Comparison of ENCODE assay signal across 8 cellular contexts in genomic region chr11:71449596-71449995, GRCh38. TPM values are rescaled to one million over a fixed set of nuclear protein-coding genes. Genes with fewer than 3 reads are reported as not detected.
DNase-seq lines count a peak whose midpoint lies in the region; ATAC-seq and TF ChIP-seq lines count a peak whose summit lies in the region.

No MANE protein-coding gene starts in this region.

- peaks cover 2% of the 10 kb centered on the region for H3K9me3 Mint-ChIP-seq in activated T-cell treated with anti-CD3 and anti-CD28 coated beads, Interleukin-2, amount 50 U/mL, for 24 hours
- peaks cover 3% of the 10 kb centered on the region for H3K9me3 Mint-ChIP-seq in activated naive CD8-positive, alpha-beta T cell treated with anti-CD3 and anti-CD28 coated beads, Interleukin-2, amount 10 ng/mL, durations not matched to agents 7 days and 5 days

- H3K36me3 Mint-ChIP-seq in activated T-cell treated with anti-CD3 and anti-CD28 coated beads, Interleukin-2, amount 50 U/mL, for 24 hours (ENCODE audit: low read depth): peaks cover 61% of the 10 kb centered on the region
- peaks cover 23% of the 10 kb centered on the region for H3K36me3 Mint-ChIP-seq in activated naive CD8-positive, alpha-beta T cell treated with anti-CD3 and anti-CD28 coated beads, Interleukin-2, amount 10 ng/mL, durations not matched to agents 7 days and 5 days

- peaks cover 50% of the 10 kb centered on the region for H3K4me1 Mint-ChIP-seq in activated T-cell treated with anti-CD3 and anti-CD28 coated beads, Interleukin-2, amount 50 U/mL, for 24 hours (ENCODE audit: low read depth)
- H3K4me1 Mint-ChIP-seq in activated naive CD8-positive, alpha-beta T cell treated with anti-CD3 and anti-CD28 coated beads, Interleukin-2, amount 10 ng/mL, durations not matched to agents 7 days and 5 days: peaks cover 43% of the 10 kb centered on the region

- peaks cover 3% of the 10 kb centered on the region for H3K36me3 ChIP-seq in kidney epithelial cell (ENCODE audit: control insufficient read depth, insufficient read depth, low read length)

- peak overlapping the region; percentile 74 for H3K4me3 ChIP-seq in kidney epithelial cell (ENCODE audit: low read depth, low read length)

- no peaks in the 10 kb centered on the region for H3K27me3 Mint-ChIP-seq in activated T-cell treated with anti-CD3 and anti-CD28 coated beads, Interleukin-2, amount 50 U/mL, for 24 hours
- no peaks in the 10 kb centered on the region for H3K27me3 Mint-ChIP-seq in activated naive CD8-positive, alpha-beta T cell treated with anti-CD3 and anti-CD28 coated beads, Interleukin-2, amount 10 ng/mL, durations not matched to agents 7 days and 5 days

- ATAC-seq in activated naive CD8-positive, alpha-beta T cell treated with anti-CD3 and anti-CD28 coated beads, Interleukin-2, amount 10 ng/mL, durations not matched to agents 7 days and 5 days (ENCODE audit: low read depth): no peak
- ATAC-seq in HG03354 (IDR thresholded peaks at IDR 0.05; ENCODE audit: poor library complexity, severe bottlenecking, unreplicated experiment): no peak

- DNase-seq in activated T-cell treated with anti-CD3 and anti-CD28 coated beads, Interleukin-2, amount 50 U/mL, for 24 hours: no peak
- DNase-seq in activated T-cell treated with anti-CD3 and anti-CD28 coated beads for 4 hours (no peak), kidney epithelial cell (ENCODE audit: low read depth) (no peak), NCI-H1105 treated with DMSO at 0.1 percent for 48 hours (lab: John Stamatoyannopoulos, UW) (no peak)
- DNase-seq in activated naive CD8-positive, alpha-beta T cell treated with anti-CD3 and anti-CD28 coated beads, Interleukin-2, amount 10 ng/mL, durations not matched to agents 7 days and 5 days: peak; percentile 23
- no peak for DNase-seq in stimulated activated CD4-positive, alpha-beta T cell treated with anti-CD3 and anti-CD28 coated beads, Interleukin-4, amount 100 ng/mL, for 24 hours

- no peaks in the 10 kb centered on the region for H3K27me3 ChIP-seq in kidney epithelial cell (ENCODE audit: control insufficient read depth, insufficient read depth, low read length)

- peak overlapping the region; percentile 98 for H3K27ac ChIP-seq in temporal lobe (ENCODE audit: low read depth, low read length)

- POLR2A ChIA-PET in activated naive CD8-positive, alpha-beta T cell treated with anti-CD3 and anti-CD28 coated beads, Interleukin-2, amount 10 ng/mL, durations not matched to agents 7 days and 5 days (lab: Charles Lee): interaction anchor here (1.0 kb wide), 1 partner anchor 1774 kb away, joined by 3 read pairs; the partner anchor contains the start of gene LTO1

- H3K4me3 Mint-ChIP-seq in activated T-cell treated with anti-CD3 and anti-CD28 coated beads, Interleukin-2, amount 50 U/mL, for 24 hours: peak overlapping the region; percentile 96
- H3K4me3 Mint-ChIP-seq in activated naive CD8-positive, alpha-beta T cell treated with anti-CD3 and anti-CD28 coated beads, Interleukin-2, amount 10 ng/mL, durations not matched to agents 7 days and 5 days: peak overlapping the region; percentile 84

- peak overlapping the region; percentile 94 for H3K27ac Mint-ChIP-seq in activated T-cell treated with anti-CD3 and anti-CD28 coated beads, Interleukin-2, amount 50 U/mL, for 24 hours
- H3K27ac Mint-ChIP-seq in activated naive CD8-positive, alpha-beta T cell treated with anti-CD3 and anti-CD28 coated beads, Interleukin-2, amount 10 ng/mL, durations not matched to agents 7 days and 5 days: peak overlapping the region; percentile 83

- TF ChIP-seq CTCF in kidney epithelial cell (IDR thresholded peaks at IDR 0.05; ENCODE audit: insufficient read depth, low read length, poor library complexity, severe bottlenecking): no peak

RNA-seq across cellular contexts. Expression of gene DHCR7, which starts 1.4 kb away (rescaled TPM):
- total RNA-seq in activated naive CD8-positive, alpha-beta T cell treated with anti-CD3 and anti-CD28 coated beads, Interleukin-2, amount 10 ng/mL, durations not matched to agents 7 days and 5 days: 10 to 100 TPM; 47.0 to 48.8 TPM
- total RNA-seq in kidney epithelial cell (88.8 and 105 TPM in 2 replicates), temporal lobe (20.9 TPM)

RNA-seq across cellular contexts. Expression of gene NADSYN1, which starts 3.4 kb away (rescaled TPM):
- 100 to 1,000 TPM; 172 to 186 TPM for total RNA-seq in activated naive CD8-positive, alpha-beta T cell treated with anti-CD3 and anti-CD28 coated beads, Interleukin-2, amount 10 ng/mL, durations not matched to agents 7 days and 5 days
- total RNA-seq in kidney epithelial cell: 66.7 and 70.1 TPM in 2 replicates
- total RNA-seq in temporal lobe: 18.7 TPM
